8 cellular contexts compared by ENCODE assay signal in genomic region chr10:77165445-77166316, GRCh38.
DNase-seq lines count a peak whose midpoint lies in the region; ATAC-seq and TF ChIP-seq lines count a peak whose summit lies in the region.

No MANE protein-coding gene starts in this region.

- intact Hi-C loops in right lobe of liver (cut with DNase I): loop anchor here in 1 of 2 donors (5.0 kb wide), 1 partner anchor 477 kb away; no protein-coding TSS in a partner anchor

- H3K27me3 Mint-ChIP-seq in T-helper 2 cell treated with Interferon-gamma antibody and Interleukin-4, amounts not matched to agents 5 μg/mL and 100 μg/mL, for 36 hours (ENCODE audit: low read depth): peaks cover 24% of the 10 kb centered on the region

- no peak for TF ChIP-seq POLR2A in right lobe of liver (IDR thresholded peaks at IDR 0.05)

- no peaks in the 10 kb centered on the region for H3K9me3 ChIP-seq in HAP-1
- H3K9me3 ChIP-seq in right lobe of liver: no peaks in the 10 kb centered on the region

- H3K36me3 ChIP-seq in HAP-1 (replicated peaks): no peaks in the 10 kb centered on the region
- H3K36me3 ChIP-seq in right lobe of liver: no peaks in the 10 kb centered on the region

- no peak overlapping the region for H3K27ac Mint-ChIP-seq in T-helper 2 cell treated with Interferon-gamma antibody and Interleukin-4, amounts not matched to agents 5 μg/mL and 100 μg/mL, for 36 hours

- no peaks in the 10 kb centered on the region for H3K9me3 Mint-ChIP-seq in T-helper 2 cell treated with Interferon-gamma antibody and Interleukin-4, amounts not matched to agents 5 μg/mL and 100 μg/mL, for 36 hours

- peak; percentile 86 to 91 (median 90) for ATAC-seq in right lobe of liver

- H3K27me3 ChIP-seq in HAP-1 (ENCODE audit: low read depth) (peaks cover 8% of the 10 kb centered on the region), right lobe of liver (no peaks in the 10 kb centered on the region)

- H3K27ac ChIP-seq in coronary artery (peak overlapping the region in 1 of 2 donors; percentile 4), right lobe of liver (no peak overlapping the region)

- in situ Hi-C loops in HAP-1 (cut with MboI; ENCODE audit: low sequenced_read_pairs): no loop called here

- DNase-seq in EL (peak; percentile 79), HAP-1 (ENCODE audit: low spot score in 2 of 2) (peak; percentile 45 to 58), NCI-H146 treated with DMSO at 0.1 percent for 48 hours (lab: John Stamatoyannopoulos, UW; ENCODE audit: unreplicated experiment) (peak; percentile 65), coronary artery (ENCODE audit: low spot score) (no peak), right lobe of liver (peak in 1 of 3 donors; percentile 53), GM19240 (ENCODE audit: insufficient read length, low spot score) (no peak)
- peak; percentile 11 for DNase-seq in T-helper 2 cell treated with Interferon-gamma antibody and Interleukin-4, amounts not matched to agents 5 μg/mL and 100 μg/mL, for 36 hours (ENCODE audit: low spot score)
- DNase-seq in stimulated activated CD8-positive, alpha-beta memory T cell treated with anti-CD3 and anti-CD28 coated beads, Interleukin-15, amount 100 ng/mL, for 48 hours (ENCODE audit: low read depth in 2 of 2): peak; percentile 2 to 4

- TF ChIP-seq CTCF in coronary artery (IDR thresholded peaks at IDR 0.05) (peak; percentile 38), right lobe of liver (IDR thresholded peaks at IDR 0.05) (peak; percentile 72 to 75 (median 74))

- H3K4me1 ChIP-seq in HAP-1: no peaks in the 10 kb centered on the region
- H3K4me1 ChIP-seq in right lobe of liver: no peaks in the 10 kb centered on the region

- 21% methylated on average over 16 of the region's 16 CpGs for WGBS in right lobe of liver (ENCODE audit: insufficient coverage, low coverage, low lambda C conversion rate, missing lambda C conversion rate)

- peaks cover 2% of the 10 kb centered on the region for H3K4me1 Mint-ChIP-seq in T-helper 2 cell treated with Interferon-gamma antibody and Interleukin-4, amounts not matched to agents 5 μg/mL and 100 μg/mL, for 36 hours (ENCODE audit: low read depth)

- no peak overlapping the region for H3K4me3 ChIP-seq in HAP-1
- peak overlapping the region; percentile 31 for H3K4me3 ChIP-seq in coronary artery
- no peak overlapping the region for H3K4me3 ChIP-seq in right lobe of liver

- no peak overlapping the region for H3K4me3 Mint-ChIP-seq in T-helper 2 cell treated with Interferon-gamma antibody and Interleukin-4, amounts not matched to agents 5 μg/mL and 100 μg/mL, for 36 hours

- H3K36me3 Mint-ChIP-seq in T-helper 2 cell treated with Interferon-gamma antibody and Interleukin-4, amounts not matched to agents 5 μg/mL and 100 μg/mL, for 36 hours (ENCODE audit: low read depth): no peaks in the 10 kb centered on the region

Comparison
In these comparisons a context has a peak if more than half of its experiments do, and no peak if none do; other contexts are left out.
1. DNase-seq: peak in EL (single experiment), HAP-1 (2 of 2), NCI-H146 treated with DMSO at 0.1 percent for 48 hours (single experiment), T-helper 2 cell treated with Interferon-gamma antibody and Interleukin-4, amounts not matched to agents 5 μg/mL and 100 μg/mL, for 36 hours (single experiment) and stimulated activated CD8-positive, alpha-beta memory T cell treated with anti-CD3 and anti-CD28 coated beads, Interleukin-15, amount 100 ng/mL, for 48 hours (2 of 2); none in coronary artery (single experiment) and GM19240 (single experiment).